In the genomic region with DNA sequence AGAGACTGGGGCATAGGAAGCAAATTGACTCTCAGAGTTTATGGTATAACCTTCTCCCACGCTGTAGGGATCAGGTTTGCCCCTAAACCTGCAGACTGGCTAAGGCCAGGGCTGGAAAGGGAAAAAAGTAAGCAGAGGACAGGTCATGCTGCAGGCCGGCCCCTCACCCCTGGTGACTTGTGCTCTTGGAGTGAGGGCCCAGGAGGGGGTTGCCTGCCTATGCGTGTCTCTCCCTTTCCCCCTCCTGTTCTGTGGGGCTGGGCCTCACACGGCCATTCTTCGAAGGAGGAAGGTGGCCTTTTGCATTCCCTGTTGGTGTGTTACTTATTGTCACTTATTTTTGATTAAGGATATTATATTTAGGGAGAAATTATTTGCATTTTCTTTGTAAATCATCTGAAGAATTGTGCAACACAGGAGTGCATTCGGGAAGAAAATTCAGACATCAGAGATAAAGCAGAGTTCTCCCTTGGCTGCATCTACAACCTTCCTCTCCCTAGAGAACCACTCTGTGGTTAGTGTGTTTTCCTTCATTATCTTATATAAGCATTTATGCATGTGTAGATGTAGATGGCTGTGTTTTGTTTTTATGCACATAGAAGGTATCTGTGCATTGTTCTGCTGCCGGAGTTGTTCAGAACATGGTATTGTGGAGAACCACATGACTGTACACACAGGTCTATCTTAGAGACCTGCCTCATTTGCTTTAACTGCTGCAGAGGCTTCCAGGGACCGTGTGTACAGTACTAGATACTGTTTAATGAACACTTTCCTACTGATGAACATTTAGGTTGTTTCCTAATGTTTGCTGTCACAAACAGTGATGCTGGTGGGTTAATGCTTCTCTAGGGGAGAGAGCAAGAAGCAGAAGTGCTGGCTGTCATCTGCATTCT, we compare ENCODE assay signal across 1 cellular context.
TF ChIP-seq lines count a peak whose summit lies in the region.

No MANE protein-coding gene starts in this region.

TF ChIP-seq in SK-N-SH treated with all-trans-retinoic acid at 6 μM for 48 hours, 23 proteins besides CTCF, POLR2A, EP300 and RAD21:
- no peak for TF ChIP-seq ZC3H10 (CRISPR knock-in tag; IDR thresholded peaks at IDR 0.05)
- no peak for TF ChIP-seq PPARA (CRISPR knock-in tag; IDR thresholded peaks at IDR 0.05; ENCODE audit: borderline replicate concordance)
TF ChIP-seq in SK-N-SH treated with all-trans-retinoic acid at 6 μM for 48 hours: peak in this region for 0.
